In genomic region chr3:188152660-188153497, GRCh38 we compare ENCODE assay signal across 8 cellular contexts. TPM values are rescaled to one million over a fixed set of nuclear protein-coding genes. Genes with fewer than 3 reads are reported as not detected.
DNase-seq lines count a peak whose midpoint lies in the region; ATAC-seq, FAIRE-seq and TF ChIP-seq lines count a peak whose summit lies in the region.

No MANE protein-coding gene starts in this region.

- CTCF ChIA-PET in activated CD8-positive, alpha-beta memory T cell treated with anti-CD3 and anti-CD28 coated beads, Interleukin-2, amount 10 ng/mL, durations not matched to agents 7 days and 5 days (lab: Charles Lee), result interaction anchor here (0.9 to 6.4 kb wide), 5 partner anchors 12 to 414 kb away, joined by 3 to 57 read pairs (median 4); no protein-coding TSS in a partner anchor
- CTCF ChIA-PET in PC-9 (lab: Charles Lee), result interaction anchor here (0.6 to 2.0 kb wide), 6 partner anchors 200 to 802 kb away, joined by 3 to 6 read pairs (median 3); partner anchors contain the start of gene BCL6
- CTCF ChIA-PET in HepG2 (lab: Yijun Ruan, JAX; ENCODE audit: low intra/inter-chr PET ratio, low total read pairs), result no interaction called here

- TF ChIP-seq EP300 in HepG2 (IDR thresholded peaks at IDR 0.05; ENCODE audit: low read depth in 2 of 2, low read length in 2 of 2) (no peak), HepG2 (CRISPR knock-in tag; IDR thresholded peaks at IDR 0.05; ENCODE audit: borderline replicate concordance) (no peak)

- H3K27ac Mint-ChIP-seq in activated CD8-positive, alpha-beta memory T cell treated with anti-CD3 and anti-CD28 coated beads, Interleukin-2, amount 10 ng/mL, durations not matched to agents 7 days and 5 days, result peak overlapping the region; percentile 62
- peak overlapping the region; percentile 97 for H3K27ac Mint-ChIP-seq in dendritic cell treated with granulocyte-macrophage colony-stimulating factor and Interleukin-4, amounts not matched to agents 40 ng/mL and 50 ng/mL, for 4 days

- no peak for TF ChIP-seq RAD21 in HepG2 (CRISPR knock-in tag; IDR thresholded peaks at IDR 0.05)

- peak overlapping the region; percentile 82 for H3K4me3 Mint-ChIP-seq in activated CD8-positive, alpha-beta memory T cell treated with anti-CD3 and anti-CD28 coated beads, Interleukin-2, amount 10 ng/mL, durations not matched to agents 7 days and 5 days
- peak overlapping the region; percentile 99 for H3K4me3 Mint-ChIP-seq in dendritic cell treated with granulocyte-macrophage colony-stimulating factor and Interleukin-4, amounts not matched to agents 40 ng/mL and 50 ng/mL, for 4 days

- TF ChIP-seq CTCF in PC-9 (conservative IDR thresholded peaks at IDR 0.05), result no peak
- no peak for TF ChIP-seq CTCF in HepG2 (CRISPR knock-in tag; IDR thresholded peaks at IDR 0.05)
- TF ChIP-seq CTCF in thoracic aorta (IDR thresholded peaks at IDR 0.05), result no peak

- POLR2A ChIA-PET in PC-9 (lab: Charles Lee; ENCODE audit: unreplicated experiment), result interaction anchor here (0.5 to 1.4 kb wide), 16 partner anchors 8 to 795 kb away, joined by 3 to 8 read pairs (median 4); partner anchors contain the start of gene BCL6
- POLR2A ChIA-PET in HepG2 (lab: Yijun Ruan, JAX), result interaction anchor here (0.8 to 3.5 kb wide), 23 partner anchors 8 to 801 kb away, joined by 3 to 16 read pairs (median 4); partner anchors contain the start of gene BCL6

- H3K4me1 Mint-ChIP-seq in activated CD8-positive, alpha-beta memory T cell treated with anti-CD3 and anti-CD28 coated beads, Interleukin-2, amount 10 ng/mL, durations not matched to agents 7 days and 5 days, result peaks cover 44% of the 10 kb centered on the region
- H3K4me1 Mint-ChIP-seq in dendritic cell treated with granulocyte-macrophage colony-stimulating factor and Interleukin-4, amounts not matched to agents 40 ng/mL and 50 ng/mL, for 4 days (ENCODE audit: low read depth), result peaks cover 52% of the 10 kb centered on the region

- H3K27me3 ChIP-seq in PC-9 (ENCODE audit: insufficient read depth, low read depth) (no peaks in the 10 kb centered on the region), HepG2 (ENCODE audit: control insufficient read depth in 1 of 2, insufficient read depth in 2 of 2, low read length in 2 of 2) (no peaks in the 10 kb centered on the region), thoracic aorta (replicated peaks; ENCODE audit: insufficient read depth) (no peaks in the 10 kb centered on the region)

- in situ Hi-C loops in HepG2 (cut with HindIII; ENCODE audit: extremely low pct_ligation_motif_present, low pct_unique_long_range_greater_than_20kb), result no loop called here

- H2AFZ ChIP-seq in PC-9 (peak overlapping the region; percentile 75), HepG2 (ENCODE audit: low read length) (no peak overlapping the region)

- H3K27ac ChIP-seq in PC-9 (peak overlapping the region; percentile 78), HepG2 (ENCODE audit: extremely low read length, insufficient read depth, low read length) (peak overlapping the region; percentile 73), thoracic aorta (peak overlapping the region; percentile 97 to 100)

- WGBS in HepG2 (ENCODE audit: low lambda C conversion rate), result 69% methylated on average over 21 of the region's 27 CpGs

- no peaks in the 10 kb centered on the region for H3K9me2 ChIP-seq in PC-9 (ENCODE audit: insufficient read depth)

- peaks cover 16% of the 10 kb centered on the region; the same call in 1 of the 2 replicates for H3F3A ChIP-seq in PC-9 (ENCODE audit: insufficient read depth, low read depth)

- BruUV-seq in PC-9 (replicated peaks; lab: Mats Ljungman, UMichigan) (TSS peak; percentile 84), HepG2 (replicated peaks; lab: Mats Ljungman, UMichigan) (TSS peak; percentile 94)

- no peak for TF ChIP-seq POLR2A in HepG2 (IDR thresholded peaks at IDR 0.05; ENCODE audit: insufficient read depth in 1 of 2, low read depth in 2 of 2, low read length in 2 of 2)

- H3K9ac ChIP-seq in HepG2 (ENCODE audit: insufficient read depth, low read depth, low read length), result peak overlapping the region; percentile 91

- H3K27me3 Mint-ChIP-seq in activated CD8-positive, alpha-beta memory T cell treated with anti-CD3 and anti-CD28 coated beads, Interleukin-2, amount 10 ng/mL, durations not matched to agents 7 days and 5 days, result no peaks in the 10 kb centered on the region
- H3K27me3 Mint-ChIP-seq in dendritic cell treated with granulocyte-macrophage colony-stimulating factor and Interleukin-4, amounts not matched to agents 40 ng/mL and 50 ng/mL, for 4 days, result no peaks in the 10 kb centered on the region

- FAIRE-seq in HepG2 (lab: Jason Lieb, UNC) (peak; percentile 23), RCC 7860 (lab: Jason Lieb, UNC) (no peak)

- H3K36me3 ChIP-seq in PC-9 (ENCODE audit: low read depth), result 0 out of 2 replicates have a peak, but pooled peaks cover 3% of the 10 kb centered on the region
- no peaks in the 10 kb centered on the region for H3K36me3 ChIP-seq in HepG2 (replicated peaks in 1 of 2; ENCODE audit: control insufficient read depth in 1 of 2, insufficient read depth in 2 of 2, low read length in 2 of 2)
- H3K36me3 ChIP-seq in thoracic aorta, result no peaks in the 10 kb centered on the region

- H3K4me1 ChIP-seq in PC-9 (replicated peaks; ENCODE audit: insufficient read depth) (peaks cover 37% of the 10 kb centered on the region), HepG2 (ENCODE audit: insufficient read depth, low read length) (peaks cover 51% of the 10 kb centered on the region), thoracic aorta (ENCODE audit: control insufficient read depth in 1 of 2, low read depth in 2 of 2) (peaks cover 21 to 48% of the 10 kb centered on the region in 2 donors)

- peaks cover 10% of the 10 kb centered on the region for H3K36me3 Mint-ChIP-seq in activated CD8-positive, alpha-beta memory T cell treated with anti-CD3 and anti-CD28 coated beads, Interleukin-2, amount 10 ng/mL, durations not matched to agents 7 days and 5 days
- H3K36me3 Mint-ChIP-seq in dendritic cell treated with granulocyte-macrophage colony-stimulating factor and Interleukin-4, amounts not matched to agents 40 ng/mL and 50 ng/mL, for 4 days (ENCODE audit: low read depth), result peaks cover 33% of the 10 kb centered on the region

- H4K20me1 ChIP-seq in PC-9 (ENCODE audit: insufficient read depth), result no peaks in the 10 kb centered on the region
- no peaks in the 10 kb centered on the region; the same call in 1 of the 2 replicates for H4K20me1 ChIP-seq in HepG2 (ENCODE audit: insufficient read depth, low read length)

- no peak for DNase-seq in activated CD8-positive, alpha-beta memory T cell treated with anti-CD3 and anti-CD28 coated beads, Interleukin-2, amount 10 ng/mL, durations not matched to agents 7 days and 5 days
- no peak for DNase-seq in activated CD8-positive, alpha-beta memory T cell treated with anti-CD3 and anti-CD28 coated beads, Interleukin-2, amount 50 U/mL, for 4 hours
- DNase-seq in PC-9, result peak; percentile 60 to 87
- DNase-seq in HepG2 (ENCODE audit: low spot score), result no peak
- no peak for DNase-seq in thoracic aorta (ENCODE audit: low spot score)
- DNase-seq in stimulated activated naive CD4-positive, alpha-beta T cell treated with Interleukin-2 at 50 U/mL for 16 hours (lab: John Stamatoyannopoulos, UW), result no peak
- no peak for DNase-seq in RCC 7860 (ENCODE audit: low spot score)

- 0 out of 2 replicates have a peak, but pooled peaks cover 6% of the 10 kb centered on the region for H3K9me3 ChIP-seq in PC-9 (ENCODE audit: insufficient read depth, low read depth)
- no peaks in the 10 kb centered on the region for H3K9me3 ChIP-seq in HepG2 (ENCODE audit: low read length)
- H3K9me3 ChIP-seq in thoracic aorta, result no peaks in the 10 kb centered on the region

- peaks cover 54% of the 10 kb centered on the region for H3K79me2 ChIP-seq in PC-9 (ENCODE audit: low read depth)
- H3K79me2 ChIP-seq in HepG2 (ENCODE audit: insufficient read depth, low read length), result peaks cover 42% of the 10 kb centered on the region

- intact Hi-C loops in PC-9 (cut with micrococcal nuclease; ENCODE audit: unreplicated experiment) (loop anchor here (1.0 to 10.0 kb wide), 12 partner anchors 92 to 992 kb away; partner anchors contain the start of gene BCL6), HepG2 (cut with micrococcal nuclease; ENCODE audit: unreplicated experiment) (loop anchor here (2.0 to 5.0 kb wide), 3 partner anchors 46 to 116 kb away; no protein-coding TSS in a partner anchor)
- intact Hi-C loops in dendritic cell treated with granulocyte-macrophage colony-stimulating factor and Interleukin-4, amounts not matched to agents 40 ng/mL and 50 ng/mL, for 4 days (cut with micrococcal nuclease), result loop anchor here (10.0 kb wide), 1 partner anchor 802 kb away; no protein-coding TSS in a partner anchor

- peak overlapping the region; percentile 81 for H3K4me3 ChIP-seq in PC-9
- H3K4me3 ChIP-seq in HepG2 (replicated peaks in 1 of 3; ENCODE audit: insufficient read depth in 1 of 3, low read depth in 2 of 3, low read length in 3 of 3), result peak overlapping the region; percentile 83 to 92 (median 88)
- peak overlapping the region; percentile 91 for H3K4me3 ChIP-seq in thoracic aorta

- no peaks in the 10 kb centered on the region for H3K9me3 Mint-ChIP-seq in activated CD8-positive, alpha-beta memory T cell treated with anti-CD3 and anti-CD28 coated beads, Interleukin-2, amount 10 ng/mL, durations not matched to agents 7 days and 5 days (ENCODE audit: low read depth)
- peaks cover 16% of the 10 kb centered on the region for H3K9me3 Mint-ChIP-seq in dendritic cell treated with granulocyte-macrophage colony-stimulating factor and Interleukin-4, amounts not matched to agents 40 ng/mL and 50 ng/mL, for 4 days

- ATAC-seq in activated CD8-positive, alpha-beta memory T cell treated with anti-CD3 and anti-CD28 coated beads, Interleukin-2, amount 10 ng/mL, durations not matched to agents 7 days and 5 days, result no peak
- ATAC-seq in HepG2 (no peak), thoracic aorta (ENCODE audit: insufficient number of reproducible peaks, low FRiP score, low read depth) (peak; percentile 1)

- H3K4me2 ChIP-seq in PC-9, result peak overlapping the region; percentile 82
- H3K4me2 ChIP-seq in HepG2 (ENCODE audit: low read depth, low read length), result peak overlapping the region; percentile 83

RNA-seq across cellular contexts. Expression of gene LPP, which starts 1.1 kb away (rescaled TPM):
- 10 to 100 TPM; 23.6 to 57.1 TPM for total RNA-seq in activated CD8-positive, alpha-beta memory T cell treated with anti-CD3 and anti-CD28 coated beads, Interleukin-2, amount 10 ng/mL, durations not matched to agents 7 days and 5 days
- total RNA-seq in PC-9 (2021) (113 and 148 TPM in 2 replicates), HepG2 (2016; rRNA removed; fragmentation: Illumina TruSeq; extraction: Trizol) (29.9 and 41.6 TPM in 2 replicates), thoracic aorta (1,000 to 10,000 TPM; 1,568 to 1,607 TPM)
- 20.1 and 20.2 TPM in 2 replicates for total RNA-seq in HepG2 (2016; cell fraction: cytosol; rRNA removed; fragmentation: Illumina TruSeq; extraction: Trizol; ENCODE audit: low read depth)
- 30.3 and 35.3 TPM in 2 replicates for total RNA-seq in HepG2 (2016; cell fraction: insoluble cytoplasmic fraction; rRNA removed; fragmentation: Illumina TruSeq; extraction: Trizol)
- total RNA-seq in HepG2 (2016; cell fraction: membrane; rRNA removed; fragmentation: Illumina TruSeq; extraction: Trizol), result 13.3 and 13.4 TPM in 2 replicates
- total RNA-seq in HepG2 (2016; cell fraction: nucleus; rRNA removed; fragmentation: Illumina TruSeq; extraction: Trizol), result 76.6 and 77.0 TPM in 2 replicates
- polyA plus RNA-seq in HepG2 (2011; rRNA removed), result 16.7 and 19.2 TPM in 2 replicates
- polyA plus RNA-seq in HepG2 (2011; cell fraction: cytosol; rRNA removed), result 7.7 and 13.4 TPM in 2 replicates
- 34.6 and 62.8 TPM in 2 replicates for polyA plus RNA-seq in HepG2 (2011; cell fraction: nucleus; rRNA removed)
- polyA plus RNA-seq in HepG2 (2012), result 12.1 and 15.6 TPM in 2 replicates
- polyA plus RNA-seq in HepG2 (2016; cell fraction: cytosol; fragmentation: Illumina TruSeq; extraction: Trizol; ENCODE audit: low read depth), result 1.5 TPM in 2 replicates
- polyA plus RNA-seq in HepG2 (2016; cell fraction: insoluble cytoplasmic fraction; fragmentation: Illumina TruSeq; extraction: Trizol; ENCODE audit: low read depth), result 13.0 and 13.3 TPM in 2 replicates
- polyA plus RNA-seq in HepG2 (2016; cell fraction: membrane; fragmentation: Illumina TruSeq; extraction: Trizol; ENCODE audit: low read depth), result 2.0 and 2.4 TPM in 2 replicates
- polyA plus RNA-seq in HepG2 (2016; cell fraction: nucleus; fragmentation: Illumina TruSeq; extraction: Trizol; ENCODE audit: insufficient read depth, low read depth), result 12.5 and 14.2 TPM in 2 replicates
- polyA minus RNA-seq in HepG2 (2011; rRNA and poly(A)+ RNA removed; ENCODE audit: low replicate concordance), result 288 and 335 TPM in 2 replicates
- polyA minus RNA-seq in HepG2 (2011; cell fraction: cytosol; rRNA and poly(A)+ RNA removed), result 45.9 and 54.2 TPM in 2 replicates
- polyA minus RNA-seq in HepG2 (2011; cell fraction: nucleus; rRNA and poly(A)+ RNA removed), result 159 and 195 TPM in 2 replicates

Comparison
In these comparisons a context has a peak if more than half of its experiments do, and no peak if none do; other contexts are left out.
1. DNase-seq: peak in PC-9 (2 of 2); none in activated CD8-positive, alpha-beta memory T cell treated with anti-CD3 and anti-CD28 coated beads, Interleukin-2, amount 10 ng/mL, durations not matched to agents 7 days and 5 days (single experiment), activated CD8-positive, alpha-beta memory T cell treated with anti-CD3 and anti-CD28 coated beads, Interleukin-2, amount 50 U/mL, for 4 hours (single experiment), HepG2 (single experiment), thoracic aorta (single experiment), stimulated activated naive CD4-positive, alpha-beta T cell treated with Interleukin-2 at 50 U/mL for 16 hours (single experiment) and RCC 7860 (single experiment).
2. RNA of gene LPP, which starts 1.1 kb away (total RNA-seq): 1,568 to 1,607 TPM in thoracic aorta; 113 to 148 TPM in PC-9, 23.6 to 57.1 TPM in activated CD8-positive, alpha-beta memory T cell treated with anti-CD3 and anti-CD28 coated beads, Interleukin-2, amount 10 ng/mL, durations not matched to agents 7 days and 5 days and 13.3 to 77.0 TPM in HepG2; every median in the first group is over 10 times any median in the second.
3. Peak in every context shown above with its lines, with median percentiles within 50 percentile points of each other: H3K27ac ChIP-seq and H3K4me3 ChIP-seq.